ENCODE assay signal across 36 cellular contexts in genomic region chr16:50453446-50453845, GRCh38.
"Had no signal": no experiment of that assay in that cellular context is flagged by ENCODE, and none has a peak within 500 bp of the region (broad histone marks: within the 10 kb centered on the region; RNA-seq: fewer than 3 reads in every experiment).

No MANE protein-coding gene starts in this region.

- H3K27me3 ChIP-seq: ascending aorta had no signal

- DNase-seq: activated B cell treated with CpG ODN at 0.5 μM for 24 hours; activated CD4-positive, alpha-beta memory T cell treated with anti-CD3 and anti-CD28 coated beads for 36 hours; activated CD4-positive, alpha-beta T cell treated with anti-CD3 and anti-CD28 coated beads for 4 hours; activated CD4-positive, alpha-beta T cell treated with anti-CD3 and anti-CD28 coated beads, Interleukin-2, amount 10 ng/mL, durations not matched to agents 24 days and 14 days; activated CD4-positive, alpha-beta T cell treated with anti-CD3 and anti-CD28 coated beads, Interleukin-2, amount 50 U/mL, for 1 hour; activated CD4-positive, alpha-beta T cell treated with anti-CD3 and anti-CD28 coated beads, Interleukin-2, amount 50 U/mL, for 4 hours; activated CD4-positive, CD25-positive, alpha-beta regulatory T cell treated with anti-CD3 and anti-CD28 coated beads, Interleukin-2, amount 50 U/mL, for 72 hours; activated CD8-positive, alpha-beta memory T cell treated with anti-CD3 and anti-CD28 coated beads for 24 hours; activated CD8-positive, alpha-beta memory T cell treated with anti-CD3 and anti-CD28 coated beads, Interleukin-2, amount 10 ng/mL, durations not matched to agents 7 days and 5 days; activated CD8-positive, alpha-beta memory T cell treated with anti-CD3 and anti-CD28 coated beads, Interleukin-2, amount 50 U/mL, for 48 hours; activated CD8-positive, alpha-beta T cell treated with anti-CD3 and anti-CD28 coated beads for 36 hours; activated gamma-delta T cell; activated naive CD4-positive, alpha-beta T cell treated with anti-CD3 and anti-CD28 coated beads, Interleukin-2, amount 10 ng/mL, durations not matched to agents 7 days and 5 days; activated naive CD4-positive, alpha-beta T cell treated with Interleukin-2 at 50 U/mL for 16 hours; activated naive CD8-positive, alpha-beta T cell treated with anti-CD3 and anti-CD28 coated beads, Interleukin-2, amount 10 ng/mL, durations not matched to agents 7 days and 5 days; activated naive CD8-positive, alpha-beta T cell treated with anti-CD3 and anti-CD28 coated beads, Interleukin-2, amount 50 U/mL, for 24 hours; activated T-cell treated with anti-CD3 and anti-CD28 coated beads, Interleukin-2, amount 50 U/mL, for 24 hours; activated T-cell treated with anti-CD3 and anti-CD28 coated beads, Interleukin-2, amount 50 U/mL, for 48 hours; amygdala; anterior cingulate cortex; caudate nucleus; cerebellar nuclear complex; SW 1271; T-helper 1 cell; T-helper 2 cell; T-helper 9 cell had no signal

- H3K27ac ChIP-seq: ascending aorta, cardiac muscle cell, VCaP had no signal

- H3K36me3 ChIP-seq: ascending aorta, cardiac muscle cell had no signal

- H3K36me3 Mint-ChIP-seq: activated CD4-positive, alpha-beta memory T cell treated with anti-CD3 and anti-CD28 coated beads for 36 hours; activated CD8-positive, alpha-beta memory T cell treated with anti-CD3 and anti-CD28 coated beads, Interleukin-2, amount 10 ng/mL, durations not matched to agents 7 days and 5 days; activated naive CD4-positive, alpha-beta T cell treated with anti-CD3 and anti-CD28 coated beads, Interleukin-2, amount 10 ng/mL, durations not matched to agents 7 days and 5 days; activated naive CD4-positive, alpha-beta T cell treated with anti-CD3 and anti-CD28 coated beads, Interleukin-2, amount 50 U/mL, for 24 hours; activated naive CD8-positive, alpha-beta T cell; activated naive CD8-positive, alpha-beta T cell treated with anti-CD3 and anti-CD28 coated beads, Interleukin-2, amount 10 ng/mL, durations not matched to agents 7 days and 5 days; brain had no signal

- H3K4me1 Mint-ChIP-seq: activated B cell treated with CpG ODN at 0.5 μM for 24 hours had no signal

- H3K4me1 ChIP-seq: ascending aorta had no signal

- H3K27ac Mint-ChIP-seq: activated B cell treated with CpG ODN at 0.5 μM for 24 hours; activated CD4-positive, alpha-beta memory T cell treated with anti-CD3 and anti-CD28 coated beads for 36 hours; activated CD4-positive, alpha-beta T cell treated with anti-CD3 and anti-CD28 coated beads, Interleukin-2, amount 10 ng/mL, durations not matched to agents 24 days and 14 days; activated CD8-positive, alpha-beta memory T cell treated with anti-CD3 and anti-CD28 coated beads, Interleukin-2, amount 10 ng/mL, durations not matched to agents 7 days and 5 days; activated CD8-positive, alpha-beta T cell treated with anti-CD3 and anti-CD28 coated beads for 36 hours; activated naive CD4-positive, alpha-beta T cell treated with anti-CD3 and anti-CD28 coated beads, Interleukin-2, amount 10 ng/mL, durations not matched to agents 7 days and 5 days; activated naive CD4-positive, alpha-beta T cell treated with anti-CD3 and anti-CD28 coated beads, Interleukin-2, amount 50 U/mL, for 24 hours; activated naive CD8-positive, alpha-beta T cell; activated naive CD8-positive, alpha-beta T cell treated with anti-CD3 and anti-CD28 coated beads, Interleukin-2, amount 10 ng/mL, durations not matched to agents 7 days and 5 days; activated naive CD8-positive, alpha-beta T cell treated with anti-CD3 and anti-CD28 coated beads, Interleukin-2, amount 50 U/mL, for 24 hours; activated T-cell treated with anti-CD3 and anti-CD28 coated beads, Interleukin-2, amount 50 U/mL, for 24 hours; activated T-helper 2 cell treated with anti-CD3 and anti-CD28 coated beads, Interferon-gamma antibody, Interleukin-2, Interleukin-4, amounts not matched to agents 10 μg/mL and 5 μg/mL and 100 μg/mL, durations not matched to agents 14 hours and 24 hours and 36 hours; T-helper 1 cell treated with Interleukin-12 subunit alpha and Interleukin-12 subunit beta and Interleukin-4 antibody, amounts not matched to agents 30 μg/mL and 1 μg/mL, for 36 hours; T-helper 2 cell treated with Interferon-gamma antibody and Interleukin-4, amounts not matched to agents 5 μg/mL and 100 μg/mL, for 36 hours had no signal

- H3K9me3 Mint-ChIP-seq: activated B cell treated with CpG ODN at 0.5 μM for 24 hours; activated CD4-positive, alpha-beta memory T cell treated with anti-CD3 and anti-CD28 coated beads for 36 hours; activated CD4-positive, alpha-beta T cell treated with anti-CD3 and anti-CD28 coated beads, Interleukin-2, amount 10 ng/mL, durations not matched to agents 24 days and 14 days; activated CD8-positive, alpha-beta T cell treated with anti-CD3 and anti-CD28 coated beads for 36 hours; activated naive CD4-positive, alpha-beta T cell treated with anti-CD3 and anti-CD28 coated beads, Interleukin-2, amount 10 ng/mL, durations not matched to agents 7 days and 5 days; activated naive CD4-positive, alpha-beta T cell treated with anti-CD3 and anti-CD28 coated beads, Interleukin-2, amount 50 U/mL, for 24 hours; activated naive CD8-positive, alpha-beta T cell treated with anti-CD3 and anti-CD28 coated beads, Interleukin-2, amount 10 ng/mL, durations not matched to agents 7 days and 5 days; activated naive CD8-positive, alpha-beta T cell treated with anti-CD3 and anti-CD28 coated beads, Interleukin-2, amount 50 U/mL, for 24 hours; activated T-cell treated with anti-CD3 and anti-CD28 coated beads, Interleukin-2, amount 50 U/mL, for 24 hours; activated T-helper 2 cell treated with anti-CD3 and anti-CD28 coated beads, Interferon-gamma antibody, Interleukin-2, Interleukin-4, amounts not matched to agents 10 μg/mL and 5 μg/mL and 100 μg/mL, durations not matched to agents 14 hours and 24 hours and 36 hours; central memory CD8-positive, alpha-beta T cell; T-helper 1 cell treated with Interleukin-12 subunit alpha and Interleukin-12 subunit beta and Interleukin-4 antibody, amounts not matched to agents 30 μg/mL and 1 μg/mL, for 36 hours; T-helper 2 cell treated with Interferon-gamma antibody and Interleukin-4, amounts not matched to agents 5 μg/mL and 100 μg/mL, for 36 hours had no signal

- H3K4me3 ChIP-seq: ascending aorta, cardiac muscle cell had no signal

- H3K4me3 Mint-ChIP-seq: activated B cell treated with CpG ODN at 0.5 μM for 24 hours; activated CD4-positive, alpha-beta memory T cell treated with anti-CD3 and anti-CD28 coated beads for 36 hours; activated CD4-positive, alpha-beta T cell treated with anti-CD3 and anti-CD28 coated beads, Interleukin-2, amount 10 ng/mL, durations not matched to agents 24 days and 14 days; activated CD8-positive, alpha-beta memory T cell treated with anti-CD3 and anti-CD28 coated beads, Interleukin-2, amount 10 ng/mL, durations not matched to agents 7 days and 5 days; activated CD8-positive, alpha-beta T cell treated with anti-CD3 and anti-CD28 coated beads for 36 hours; activated naive CD4-positive, alpha-beta T cell treated with anti-CD3 and anti-CD28 coated beads, Interleukin-2, amount 10 ng/mL, durations not matched to agents 7 days and 5 days; activated naive CD4-positive, alpha-beta T cell treated with anti-CD3 and anti-CD28 coated beads, Interleukin-2, amount 50 U/mL, for 24 hours; activated naive CD8-positive, alpha-beta T cell; activated naive CD8-positive, alpha-beta T cell treated with anti-CD3 and anti-CD28 coated beads, Interleukin-2, amount 10 ng/mL, durations not matched to agents 7 days and 5 days; activated naive CD8-positive, alpha-beta T cell treated with anti-CD3 and anti-CD28 coated beads, Interleukin-2, amount 50 U/mL, for 24 hours; activated T-cell treated with anti-CD3 and anti-CD28 coated beads, Interleukin-2, amount 50 U/mL, for 24 hours; brain; central memory CD8-positive, alpha-beta T cell; T-helper 1 cell treated with Interleukin-12 subunit alpha and Interleukin-12 subunit beta and Interleukin-4 antibody, amounts not matched to agents 30 μg/mL and 1 μg/mL, for 36 hours; T-helper 2 cell treated with Interferon-gamma antibody and Interleukin-4, amounts not matched to agents 5 μg/mL and 100 μg/mL, for 36 hours had no signal

- H3K27me3 Mint-ChIP-seq: activated CD4-positive, alpha-beta T cell treated with anti-CD3 and anti-CD28 coated beads, Interleukin-2, amount 10 ng/mL, durations not matched to agents 24 days and 14 days; activated naive CD4-positive, alpha-beta T cell treated with anti-CD3 and anti-CD28 coated beads, Interleukin-2, amount 50 U/mL, for 24 hours; activated naive CD8-positive, alpha-beta T cell; activated naive CD8-positive, alpha-beta T cell treated with anti-CD3 and anti-CD28 coated beads, Interleukin-2, amount 10 ng/mL, durations not matched to agents 7 days and 5 days; activated T-cell treated with anti-CD3 and anti-CD28 coated beads, Interleukin-2, amount 50 U/mL, for 24 hours had no signal

- ATAC-seq: activated CD8-positive, alpha-beta memory T cell treated with anti-CD3 and anti-CD28 coated beads, Interleukin-2, amount 10 ng/mL, durations not matched to agents 7 days and 5 days; activated CD8-positive, alpha-beta T cell treated with anti-CD3 and anti-CD28 coated beads for 36 hours; activated naive CD8-positive, alpha-beta T cell treated with anti-CD3 and anti-CD28 coated beads, Interleukin-2, amount 50 U/mL, for 24 hours had no signal

- H3K9me3 ChIP-seq: ascending aorta had no signal
